Comparison of ENCODE assay signal across 8 cellular contexts in genomic region chr11:554824-555499, GRCh38. TPM values are rescaled to one million over a fixed set of nuclear protein-coding genes. Genes with fewer than 3 reads are reported as not detected.
DNase-seq lines count a peak whose midpoint lies in the region; ATAC-seq and TF ChIP-seq lines count a peak whose summit lies in the region.

No MANE protein-coding gene starts in this region.

- H3K9me3 Mint-ChIP-seq in nephron progenitor cell, result no peaks in the 10 kb centered on the region
- H3K9me3 Mint-ChIP-seq in type B pancreatic cell, result no peaks in the 10 kb centered on the region

- no peak overlapping the region for H3K4me3 Mint-ChIP-seq in nephron progenitor cell
- no peak overlapping the region for H3K4me3 Mint-ChIP-seq in type B pancreatic cell

- H3K27me3 Mint-ChIP-seq in nephron progenitor cell (ENCODE audit: low read depth, poor library complexity), result peaks cover 40% of the 10 kb centered on the region
- peaks cover 17% of the 10 kb centered on the region for H3K27me3 Mint-ChIP-seq in type B pancreatic cell

- no peaks in the 10 kb centered on the region for H3K27me3 ChIP-seq in esophagus (ENCODE audit: control insufficient read depth in 1 of 2, insufficient read depth in 2 of 2, low read length in 2 of 2)

- H3K27ac ChIP-seq in esophagus (ENCODE audit: low read depth in 2 of 2, low read length in 1 of 2), result no peak overlapping the region

- H3K36me3 ChIP-seq in esophagus (ENCODE audit: control insufficient read depth in 2 of 2, insufficient read depth in 2 of 2, low read length in 1 of 2), result peaks cover 0 to 2% of the 10 kb centered on the region in 2 donors

- DNase-seq in NCI-H82 treated with DMSO at 0.1 percent for 48 hours (lab: John Stamatoyannopoulos, UW; ENCODE audit: unreplicated experiment) (peak; percentile 47), nephron progenitor cell (peak; percentile 81), type B pancreatic cell (ENCODE audit: extremely low spot score, unreplicated experiment) (no peak)
- peak; percentile 37 for DNase-seq in activated CD8-positive, alpha-beta memory T cell treated with anti-CD3 and anti-CD28 coated beads, Interleukin-2, amount 50 U/mL, for 24 hours (ENCODE audit: extremely low read depth)

- ATAC-seq in HG03432 (IDR thresholded peaks at IDR 0.05; ENCODE audit: unreplicated experiment) (peak; percentile 59), GM19455 (IDR thresholded peaks at IDR 0.05; ENCODE audit: unreplicated experiment) (no peak)

- no peak overlapping the region for H3K27ac Mint-ChIP-seq in nephron progenitor cell
- no peak overlapping the region for H3K27ac Mint-ChIP-seq in type B pancreatic cell

- H3K4me3 ChIP-seq in GM08714 (ENCODE audit: low read length) (peak overlapping the region; percentile 33; the same call in 1 of the 2 replicates), esophagus (ENCODE audit: low read depth in 1 of 2, low read length in 2 of 2) (peak overlapping the region; percentile 39 to 40)

- peaks cover 3 to 6% of the 10 kb centered on the region in 2 donors for H3K4me1 ChIP-seq in esophagus (ENCODE audit: control insufficient read depth in 2 of 2, insufficient read depth in 2 of 2, low read length in 1 of 2)

- H3K36me3 Mint-ChIP-seq in nephron progenitor cell (ENCODE audit: low read depth) (no peaks in the 10 kb centered on the region), type B pancreatic cell (no peaks in the 10 kb centered on the region)

- WGBS in esophagus, 2 donors, result 1% methylated on average over 34 to 59 of the region's 65 CpGs

- H3K9me3 ChIP-seq in esophagus (ENCODE audit: control insufficient read depth in 2 of 2, insufficient read depth in 1 of 2, low read depth in 1 of 2, low read length in 1 of 2), result no peaks in the 10 kb centered on the region

- TF ChIP-seq CTCF in nephron progenitor cell (IDR thresholded peaks at IDR 0.05) (peak; percentile 45), type B pancreatic cell (conservative IDR thresholded peaks at IDR 0.05) (peak; percentile 75)

- H3K4me1 Mint-ChIP-seq in nephron progenitor cell, result peaks cover 16% of the 10 kb centered on the region
- H3K4me1 Mint-ChIP-seq in type B pancreatic cell (ENCODE audit: unreplicated experiment), result peaks cover 4% of the 10 kb centered on the region

RNA-seq across cellular contexts. Expression of gene LMNTD2, which starts 5.6 kb away (rescaled TPM):
- 1 to 10 TPM; 2.9 to 6.9 TPM for polyA plus RNA-seq in esophagus
- total RNA-seq in type B pancreatic cell (ENCODE audit: low replicate concordance), result 6.7 and 7.2 TPM in 2 replicates

RNA-seq across cellular contexts. Expression of gene RASSF7, which starts 5.8 kb away (rescaled TPM):
- 10 to 100 TPM; 46.6 to 82.4 TPM for polyA plus RNA-seq in esophagus
- 35.7 and 75.8 TPM in 2 replicates for total RNA-seq in type B pancreatic cell (ENCODE audit: low replicate concordance)

RNA-seq across cellular contexts. Expression of gene LRRC56, which starts 17.6 kb away (rescaled TPM):
- 1 to 10 TPM; 1.7 to 4.0 TPM for polyA plus RNA-seq in esophagus
- 1.7 and 1.8 TPM in 2 replicates for total RNA-seq in type B pancreatic cell (ENCODE audit: low replicate concordance)

RNA-seq across cellular contexts. Expression of gene HRAS, which starts 19.6 kb away (rescaled TPM):
- 100 to 1,000 TPM; 163 to 257 TPM for polyA plus RNA-seq in esophagus
- total RNA-seq in type B pancreatic cell (ENCODE audit: low replicate concordance), result 54.6 and 63.1 TPM in 2 replicates

RNA-seq across cellular contexts. Expression of gene PHRF1, which starts 21.3 kb away (rescaled TPM):
- 10 to 100 TPM; 13.7 to 28.4 TPM for polyA plus RNA-seq in esophagus
- 38.7 and 40.8 TPM in 2 replicates for total RNA-seq in type B pancreatic cell (ENCODE audit: low replicate concordance)
